ENCODE assay signal across 9 cellular contexts in genomic region chr4:146545102-146545501, GRCh38. TPM values are rescaled to one million over a fixed set of nuclear protein-coding genes. Genes with fewer than 3 reads are reported as not detected.
DNase-seq lines count a peak whose midpoint lies in the region; ATAC-seq, FAIRE-seq and TF ChIP-seq lines count a peak whose summit lies in the region.
"Had no signal": no experiment of that assay in that cellular context is flagged by ENCODE, and none has a peak within 500 bp of the region (broad histone marks: within the 10 kb centered on the region; RNA-seq: fewer than 3 reads in every experiment).

No MANE protein-coding gene starts in this region.

- ATAC-seq in T-helper 17 cell (no peak), GM18505 (IDR thresholded peaks at IDR 0.05; ENCODE audit: unreplicated experiment) (no peak)

- no peak overlapping the region for H3K27ac Mint-ChIP-seq in T-helper 17 cell

- peak; percentile 26 for FAIRE-seq in GM18507 (lab: Jason Lieb, UNC)

- no peaks in the 10 kb centered on the region for H3K4me1 Mint-ChIP-seq in T-helper 17 cell

- no peaks in the 10 kb centered on the region for H3K36me3 Mint-ChIP-seq in T-helper 17 cell (ENCODE audit: low read depth)

- TF ChIP-seq CTCF in 22Rv1 (IDR thresholded peaks at IDR 0.05) (peak; percentile 50), LNCAP (IDR thresholded peaks at IDR 0.05) (peak; percentile 24; the same call in 1 of the 2 replicates), choroid plexus epithelial cell (conservative IDR thresholded peaks at IDR 0.05; ENCODE audit: low read depth, low read length) (peak; percentile 58)

- H3K4me3 Mint-ChIP-seq in T-helper 17 cell = no peak overlapping the region

- no peak for TF ChIP-seq POLR2A in GM18505 (IDR thresholded peaks at IDR 0.05; ENCODE audit: borderline replicate concordance, extremely low read depth, insufficient read depth, insufficient read length)

- no peak overlapping the region for H3K4me3 ChIP-seq in choroid plexus epithelial cell (ENCODE audit: low read depth, low read length)

- H3K27ac ChIP-seq in 22Rv1 = no peak overlapping the region

- H3K9me3 ChIP-seq in T-helper 17 cell (ENCODE audit: control insufficient read depth, low read length, poor library complexity, severe bottlenecking) = no peaks in the 10 kb centered on the region

- no peak for DNase-seq in GM18507 (ENCODE audit: extremely low spot score, insufficient read length, low read depth)
- DNase-seq in choroid plexus epithelial cell (ENCODE audit: low read depth) = peak; percentile 66
- no peak for DNase-seq in T-helper 17 cell
- no peak for DNase-seq in NCI-H1694 (lab: John Stamatoyannopoulos, UW)
- DNase-seq in activated effector memory CD4-positive, alpha-beta T cell treated with anti-CD3 and anti-CD28 coated beads, Interleukin-2, amount 50 U/mL, for 16 hours = no peak
- DNase-seq: DND-41 had no signal

- no peaks in the 10 kb centered on the region for H3K27me3 Mint-ChIP-seq in T-helper 17 cell

RNA-seq across cellular contexts. Expression of gene SLC10A7, which starts 23.4 kb away (rescaled TPM):
- 10 to 100 TPM; 19.8 to 22.3 TPM for total RNA-seq in T-helper 17 cell
